Comparison of ENCODE assay signal across 12 cellular contexts in genomic region chr1:226734611-226735153, GRCh38. TPM values are rescaled to one million over a fixed set of nuclear protein-coding genes. Genes with fewer than 3 reads are reported as not detected.
DNase-seq lines count a peak whose midpoint lies in the region; ATAC-seq and TF ChIP-seq lines count a peak whose summit lies in the region.
"Had no signal": no experiment of that assay in that cellular context is flagged by ENCODE, and none has a peak within 500 bp of the region (broad histone marks: within the 10 kb centered on the region; RNA-seq: fewer than 3 reads in every experiment).

No MANE protein-coding gene starts in this region.

- no peak overlapping the region for H3K4me3 ChIP-seq in KMS-11 (IDR thresholded peaks at IDR 0.05; ENCODE audit: insufficient read depth, low read depth, low read length)
- peak overlapping the region; percentile 6 for H3K4me3 ChIP-seq in colonic mucosa
- H3K4me3 ChIP-seq in psoas muscle: peak overlapping the region; percentile 94

- H3K9ac ChIP-seq in KMS-11 (no peak overlapping the region), colonic mucosa (ENCODE audit: low read depth in 2 of 2, low read length in 2 of 2) (no peak overlapping the region)

- H3K4me3 Mint-ChIP-seq in CD14-positive monocyte (peak overlapping the region; percentile 66 to 67), HFFc6 (no peak overlapping the region)

- no peaks in the 10 kb centered on the region for H3K9me3 ChIP-seq in colonic mucosa
- H3K9me3 ChIP-seq in psoas muscle: no peaks in the 10 kb centered on the region

- peaks cover 7% of the 10 kb centered on the region; the same call in 1 of the 2 replicates for H4K20me1 ChIP-seq in KMS-11 (ENCODE audit: insufficient read depth)

- intact Hi-C loops in CD14-positive monocyte (cut with micrococcal nuclease): loop anchor here (5.0 to 10.0 kb wide), 3 partner anchors 90 to 107 kb away; no protein-coding TSS in a partner anchor
- intact Hi-C loops in colonic mucosa (cut with DNase I): loop anchor here (10.0 kb wide), 2 partner anchors 90 to 100 kb away; no protein-coding TSS in a partner anchor
- intact Hi-C loops in psoas muscle (cut with DNase I): loop anchor here (5.0 kb wide), 4 partner anchors 32 to 97 kb away; no protein-coding TSS in a partner anchor

- no peaks in the 10 kb centered on the region for H3K9me3 Mint-ChIP-seq in CD14-positive monocyte
- no peaks in the 10 kb centered on the region for H3K9me3 Mint-ChIP-seq in HFFc6

- H3K36me3 ChIP-seq in KMS-11 (ENCODE audit: insufficient read depth) (no peaks in the 10 kb centered on the region), colonic mucosa (no peaks in the 10 kb centered on the region), psoas muscle (ENCODE audit: insufficient read depth in 1 of 2, low read depth in 1 of 2) (peaks cover 0 to 17% of the 10 kb centered on the region in 2 donors)

- H3K36me3 Mint-ChIP-seq in CD14-positive monocyte (peaks cover 62 to 63% of the 10 kb centered on the region in 2 donors), HFFc6 (ENCODE audit: low read depth) (no peaks in the 10 kb centered on the region)

- 62 to 69% (median 68%) methylated on average over 3 of the region's 3 CpGs for WGBS in psoas muscle, 3 donors

- no peak overlapping the region for H2AFZ ChIP-seq in KMS-11 (ENCODE audit: low read depth)

- peaks cover 71% of the 10 kb centered on the region for H3K4me1 Mint-ChIP-seq in CD14-positive monocyte
- H3K4me1 Mint-ChIP-seq in HFFc6 (ENCODE audit: low read depth): peaks cover 15% of the 10 kb centered on the region

- no peak for DNase-seq in CD14-positive monocyte (ENCODE audit: low spot score)
- no peak for DNase-seq in colonic mucosa
- no peak for DNase-seq in psoas muscle
- DNase-seq in amniotic stem cell (lab: John Stamatoyannopoulos, UW): no peak
- DNase-seq in DMS 273 treated with DMSO at 0.1 percent for 48 hours (lab: John Stamatoyannopoulos, UW): no peak
- no peak for DNase-seq in HFFc6
- DNase-seq in NCI-H2171 (lab: John Stamatoyannopoulos, UW): no peak
- DNase-seq: glutamatergic neuron, KBM-7, NCI-H2171 treated with DMSO at 0.1 percent for 48 hours, SHP77 had no signal

- H3K27me3 ChIP-seq in KMS-11 (ENCODE audit: insufficient read depth, low read depth) (no peaks in the 10 kb centered on the region), colonic mucosa (no peaks in the 10 kb centered on the region), psoas muscle (ENCODE audit: insufficient read depth in 3 of 3, low read length in 2 of 3) (no peaks in the 10 kb centered on the region)

- peak overlapping the region; percentile 14 for H3K4me2 ChIP-seq in KMS-11

- TF ChIP-seq CTCF in CD14-positive monocyte (IDR thresholded peaks at IDR 0.05): no peak
- TF ChIP-seq CTCF in KMS-11 (conservative IDR thresholded peaks at IDR 0.05; ENCODE audit: low read depth, low read length): no peak
- TF ChIP-seq CTCF in colonic mucosa (IDR thresholded peaks at IDR 0.05): no peak
- TF ChIP-seq CTCF in psoas muscle (IDR thresholded peaks at IDR 0.05): no peak
- no peak for TF ChIP-seq CTCF in HFFc6 (IDR thresholded peaks at IDR 0.05)

- no peak for ATAC-seq in psoas muscle

- H3K27ac Mint-ChIP-seq in CD14-positive monocyte (peak overlapping the region in 1 of 7 donors; percentile 3), HFFc6 (no peak overlapping the region)

- H3K27me3 Mint-ChIP-seq in CD14-positive monocyte (ENCODE audit: low read depth in 3 of 3) (no peaks in the 10 kb centered on the region), HFFc6 (ENCODE audit: insufficient read depth) (peaks cover 15% of the 10 kb centered on the region)

- H3K79me2 ChIP-seq in KMS-11 (ENCODE audit: insufficient read depth, low read depth): peaks cover 74% of the 10 kb centered on the region

- H3K4me1 ChIP-seq in KMS-11 (ENCODE audit: low read depth, poor library complexity, severe bottlenecking) (peaks cover 72% of the 10 kb centered on the region), colonic mucosa (no peaks in the 10 kb centered on the region), psoas muscle (peaks cover 30% of the 10 kb centered on the region)

- H3K27ac ChIP-seq in KMS-11: no peak overlapping the region
- no peak overlapping the region for H3K27ac ChIP-seq in colonic mucosa
- no peak overlapping the region for H3K27ac ChIP-seq in psoas muscle

RNA-seq across cellular contexts. Expression of gene ITPKB, which starts 4.4 kb away (rescaled TPM):
- polyA plus RNA-seq in CD14-positive monocyte (10 to 100 TPM in 1 of 2 donors, 1 to 10 TPM in 1; 7.3 to 10.2 TPM), psoas muscle (1 to 10 TPM; 3.9 to 8.9 (median 8.4) TPM)
- total RNA-seq in colonic mucosa (10 to 100 TPM; 11.6 to 16.9 TPM), psoas muscle (10 to 100 TPM in 3 of 4 donors, 1 to 10 TPM in 1; 7.7 to 14.1 (median 12.3) TPM)
- total RNA-seq in HFFc6 (2021; fragmentation: NEBNext Ultra II Directional; extraction: Animal tissue kit (Norgen Biotek cat#: 25700)): 1 to 10 TPM; 1.7 to 3.0 (median 2.2) TPM
